ENCODE assay signal across 1 cellular context in genomic region chr9:136741885-136742568, GRCh38.
TF ChIP-seq lines count a peak whose summit lies in the region.

No MANE protein-coding gene starts in this region.

TF ChIP-seq in HepG2, 621 proteins besides CTCF, POLR2A, EP300 and RAD21:
- TF ChIP-seq, protein P1, sequence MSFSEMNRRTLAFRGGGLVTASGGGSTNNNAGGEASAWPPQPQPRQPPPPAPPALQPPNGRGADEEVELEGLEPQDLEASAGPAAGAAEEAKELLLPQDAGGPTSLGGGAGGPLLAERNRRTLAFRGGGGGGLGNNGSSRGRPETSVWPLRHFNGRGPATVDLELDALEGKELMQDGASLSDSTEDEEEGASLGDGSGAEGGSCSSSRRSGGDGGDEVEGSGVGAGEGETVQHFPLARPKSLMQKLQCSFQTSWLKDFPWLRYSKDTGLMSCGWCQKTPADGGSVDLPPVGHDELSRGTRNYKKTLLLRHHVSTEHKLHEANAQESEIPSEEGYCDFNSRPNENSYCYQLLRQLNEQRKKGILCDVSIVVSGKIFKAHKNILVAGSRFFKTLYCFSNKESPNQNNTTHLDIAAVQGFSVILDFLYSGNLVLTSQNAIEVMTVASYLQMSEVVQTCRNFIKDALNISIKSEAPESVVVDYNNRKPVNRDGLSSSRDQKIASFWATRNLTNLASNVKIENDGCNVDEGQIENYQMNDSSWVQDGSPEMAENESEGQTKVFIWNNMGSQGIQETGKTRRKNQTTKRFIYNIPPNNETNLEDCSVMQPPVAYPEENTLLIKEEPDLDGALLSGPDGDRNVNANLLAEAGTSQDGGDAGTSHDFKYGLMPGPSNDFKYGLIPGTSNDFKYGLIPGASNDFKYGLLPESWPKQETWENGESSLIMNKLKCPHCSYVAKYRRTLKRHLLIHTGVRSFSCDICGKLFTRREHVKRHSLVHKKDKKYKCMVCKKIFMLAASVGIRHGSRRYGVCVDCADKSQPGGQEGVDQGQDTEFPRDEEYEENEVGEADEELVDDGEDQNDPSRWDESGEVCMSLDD (CRISPR knock-in tag; IDR thresholded peaks at IDR 0.05; ENCODE audit: borderline replicate concordance) = no peak
- no peak for TF ChIP-seq ZNF644 (CRISPR knock-in tag; IDR thresholded peaks at IDR 0.05; ENCODE audit: low read depth)
- TF ChIP-seq, protein P2, sequence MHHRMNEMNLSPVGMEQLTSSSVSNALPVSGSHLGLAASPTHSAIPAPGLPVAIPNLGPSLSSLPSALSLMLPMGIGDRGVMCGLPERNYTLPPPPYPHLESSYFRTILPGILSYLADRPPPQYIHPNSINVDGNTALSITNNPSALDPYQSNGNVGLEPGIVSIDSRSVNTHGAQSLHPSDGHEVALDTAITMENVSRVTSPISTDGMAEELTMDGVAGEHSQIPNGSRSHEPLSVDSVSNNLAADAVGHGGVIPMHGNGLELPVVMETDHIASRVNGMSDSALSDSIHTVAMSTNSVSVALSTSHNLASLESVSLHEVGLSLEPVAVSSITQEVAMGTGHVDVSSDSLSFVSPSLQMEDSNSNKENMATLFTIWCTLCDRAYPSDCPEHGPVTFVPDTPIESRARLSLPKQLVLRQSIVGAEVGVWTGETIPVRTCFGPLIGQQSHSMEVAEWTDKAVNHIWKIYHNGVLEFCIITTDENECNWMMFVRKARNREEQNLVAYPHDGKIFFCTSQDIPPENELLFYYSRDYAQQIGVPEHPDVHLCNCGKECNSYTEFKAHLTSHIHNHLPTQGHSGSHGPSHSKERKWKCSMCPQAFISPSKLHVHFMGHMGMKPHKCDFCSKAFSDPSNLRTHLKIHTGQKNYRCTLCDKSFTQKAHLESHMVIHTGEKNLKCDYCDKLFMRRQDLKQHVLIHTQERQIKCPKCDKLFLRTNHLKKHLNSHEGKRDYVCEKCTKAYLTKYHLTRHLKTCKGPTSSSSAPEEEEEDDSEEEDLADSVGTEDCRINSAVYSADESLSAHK (CRISPR knock-in tag; IDR thresholded peaks at IDR 0.05; ENCODE audit: borderline replicate concordance) = no peak
- TF ChIP-seq, protein P3, sequence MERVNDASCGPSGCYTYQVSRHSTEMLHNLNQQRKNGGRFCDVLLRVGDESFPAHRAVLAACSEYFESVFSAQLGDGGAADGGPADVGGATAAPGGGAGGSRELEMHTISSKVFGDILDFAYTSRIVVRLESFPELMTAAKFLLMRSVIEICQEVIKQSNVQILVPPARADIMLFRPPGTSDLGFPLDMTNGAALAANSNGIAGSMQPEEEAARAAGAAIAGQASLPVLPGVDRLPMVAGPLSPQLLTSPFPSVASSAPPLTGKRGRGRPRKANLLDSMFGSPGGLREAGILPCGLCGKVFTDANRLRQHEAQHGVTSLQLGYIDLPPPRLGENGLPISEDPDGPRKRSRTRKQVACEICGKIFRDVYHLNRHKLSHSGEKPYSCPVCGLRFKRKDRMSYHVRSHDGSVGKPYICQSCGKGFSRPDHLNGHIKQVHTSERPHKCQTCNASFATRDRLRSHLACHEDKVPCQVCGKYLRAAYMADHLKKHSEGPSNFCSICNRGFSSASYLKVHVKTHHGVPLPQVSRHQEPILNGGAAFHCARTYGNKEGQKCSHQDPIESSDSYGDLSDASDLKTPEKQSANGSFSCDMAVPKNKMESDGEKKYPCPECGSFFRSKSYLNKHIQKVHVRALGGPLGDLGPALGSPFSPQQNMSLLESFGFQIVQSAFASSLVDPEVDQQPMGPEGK (CRISPR knock-in tag; IDR thresholded peaks at IDR 0.05) = peak; percentile 43; the same call in 1 of the 2 replicates
- no peak for TF ChIP-seq ZSCAN31 (CRISPR knock-in tag; IDR thresholded peaks at IDR 0.05; ENCODE audit: low read depth)
- TF ChIP-seq KDM4B (CRISPR knock-in tag; IDR thresholded peaks at IDR 0.05) = no peak
- TF ChIP-seq TBX3 (IDR thresholded peaks at IDR 0.05; ENCODE audit: borderline replicate concordance) = no peak
- no peak for TF ChIP-seq ZNF589 (CRISPR knock-in tag; conservative IDR thresholded peaks at IDR 0.05)
- TF ChIP-seq NR1H2 (CRISPR knock-in tag; IDR thresholded peaks at IDR 0.05; ENCODE audit: borderline replicate concordance, low read depth) = no peak
- no peak for TF ChIP-seq CEBPB (IDR thresholded peaks at IDR 0.05; ENCODE audit: borderline replicate concordance, low read depth, low read length)
- no peak for TF ChIP-seq ZNF781 (CRISPR knock-in tag; IDR thresholded peaks at IDR 0.05; ENCODE audit: borderline replicate concordance, not compliant biosample characterization)
- TF ChIP-seq HNRNPL (IDR thresholded peaks at IDR 0.05; ENCODE audit: low read depth, low read length) = peak; percentile 71; the same call in 1 of the 2 replicates
- no peak for TF ChIP-seq AHR (CRISPR knock-in tag; IDR thresholded peaks at IDR 0.05)
- peak; percentile 4; the same call in 1 of the 2 replicates for TF ChIP-seq GABPB1 (CRISPR knock-in tag; IDR thresholded peaks at IDR 0.05)
- 0 out of 2 replicates have a peak, but pooled peaks have one; percentile 8 for TF ChIP-seq BCL3 (CRISPR knock-in tag; IDR thresholded peaks at IDR 0.05)
- TF ChIP-seq ZNF749 (CRISPR knock-in tag; IDR thresholded peaks at IDR 0.05; ENCODE audit: borderline replicate concordance) = no peak
- no peak for TF ChIP-seq SMYD3 (CRISPR knock-in tag; IDR thresholded peaks at IDR 0.05)
